1 cellular context compared by ENCODE assay signal in genomic region chr17:13541032-13541480, GRCh38.
TF ChIP-seq lines count a peak whose summit lies in the region.

No MANE protein-coding gene starts in this region.

TF ChIP-seq in SK-N-SH treated with all-trans-retinoic acid at 6 μM for 48 hours, 23 proteins besides CTCF, POLR2A, EP300 and RAD21 (continued from another document):
- TF ChIP-seq RARB (CRISPR knock-in tag; IDR thresholded peaks at IDR 0.05) (no peak), PATZ1 (CRISPR knock-in tag; IDR thresholded peaks at IDR 0.05; ENCODE audit: borderline replicate concordance) (peak; percentile 87; the same call in 1 of the 2 replicates)
